ENCODE assay signal across 30 cellular contexts in genomic region chr17:57269052-57269451, GRCh38.
"Had no signal": no experiment of that assay in that cellular context is flagged by ENCODE, and none has a peak within 500 bp of the region (broad histone marks: within the 10 kb centered on the region; RNA-seq: fewer than 3 reads in every experiment).

No MANE protein-coding gene starts in this region.

- H3K9me3 ChIP-seq: colonic mucosa, heart left ventricle, left lung, lower lobe of right lung, ovary, testis, transverse colon had no signal

- H3K4me1 ChIP-seq: colonic mucosa, left lung, lower lobe of right lung, transverse colon had no signal

- H3K4me3 ChIP-seq: colonic mucosa, heart left ventricle, left lung, lower lobe of right lung, ovary, skin epidermis, testis, transverse colon had no signal

- H3K9me3 Mint-ChIP-seq: activated naive CD4-positive, alpha-beta T cell treated with anti-CD3 and anti-CD28 coated beads, Interleukin-2, amount 50 U/mL, for 72 hours; activated T-cell treated with anti-CD3 and anti-CD28 coated beads, Interleukin-2, amount 50 U/mL, for 4 hours; activated T-helper 17 cell treated with anti-CD3 and anti-CD28 coated beads, Interleukin-2, amount 50 U/mL, for 72 hours; effector memory CD8-positive, alpha-beta T cell; natural killer cell; T-helper 2 cell treated with Interferon-gamma antibody and Interleukin-4, amounts not matched to agents 5 μg/mL and 100 μg/mL, for 36 hours had no signal

- H3K27ac Mint-ChIP-seq: activated naive CD4-positive, alpha-beta T cell treated with anti-CD3 and anti-CD28 coated beads, Interleukin-2, amount 50 U/mL, for 72 hours; natural killer cell; T-helper 2 cell treated with Interferon-gamma antibody and Interleukin-4, amounts not matched to agents 5 μg/mL and 100 μg/mL, for 36 hours had no signal

- H3K36me3 ChIP-seq: colonic mucosa, ovary had no signal

- H3K4me3 Mint-ChIP-seq: activated T-cell treated with anti-CD3 and anti-CD28 coated beads, Interleukin-2, amount 50 U/mL, for 4 hours; activated T-helper 17 cell treated with anti-CD3 and anti-CD28 coated beads, Interleukin-2, amount 50 U/mL, for 72 hours; effector memory CD8-positive, alpha-beta T cell; natural killer cell; T-helper 2 cell treated with Interferon-gamma antibody and Interleukin-4, amounts not matched to agents 5 μg/mL and 100 μg/mL, for 36 hours had no signal

- H3K27me3 Mint-ChIP-seq: activated T-helper 17 cell treated with anti-CD3 and anti-CD28 coated beads, Interleukin-2, amount 50 U/mL, for 72 hours; effector memory CD8-positive, alpha-beta T cell; progenitor cell of endocrine pancreas had no signal

- ATAC-seq: activated naive CD4-positive, alpha-beta T cell treated with anti-CD3 and anti-CD28 coated beads, Interleukin-2, amount 50 U/mL, for 72 hours; activated T-cell treated with anti-CD3 and anti-CD28 coated beads, Interleukin-2, amount 50 U/mL, for 4 hours; activated T-helper 17 cell treated with anti-CD3 and anti-CD28 coated beads, Interleukin-2, amount 50 U/mL, for 72 hours; effector memory CD8-positive, alpha-beta T cell; esophagus mucosa; heart left ventricle; left lung; lower lobe of right lung; natural killer cell; sciatic nerve; stimulated activated naive CD8-positive, alpha-beta T cell treated with anti-CD3 and anti-CD28 coated beads, Interleukin-15, Interleukin-2, amounts not matched to agents 100 U/mL and 50 U/mL, for 24 hours had no signal

- H3K27me3 ChIP-seq: colonic mucosa, heart left ventricle, left lung, ovary, testis, transverse colon had no signal

- DNase-seq: activated CD4-positive, alpha-beta T cell treated with anti-CD3 and anti-CD28 coated beads for 4 hours; activated CD4-positive, alpha-beta T cell treated with anti-CD3 and anti-CD28 coated beads, Interleukin-2, amount 50 U/mL, for 4 hours; activated CD4-positive, CD25-positive, alpha-beta regulatory T cell; activated CD8-positive, alpha-beta memory T cell treated with anti-CD3 and anti-CD28 coated beads, Interleukin-2, amount 50 U/mL, for 48 hours; activated naive CD4-positive, alpha-beta T cell; activated T-cell treated with anti-CD3 and anti-CD28 coated beads, Interleukin-2, amount 50 U/mL, for 4 hours; colonic mucosa; effector memory CD8-positive, alpha-beta T cell; foreskin fibroblast; heart left ventricle; hypothalamus; kidney glomerular epithelial cell; left lung; lower lobe of right lung; mesenchymal stem cell; natural killer cell; ovary; stimulated activated CD4-positive, alpha-beta T cell treated with anti-CD3 and anti-CD28 coated beads, Interleukin-12 subunit alpha, Interleukin-12 subunit beta, amount 100 ng/mL, for 4 hours; stimulated activated CD4-positive, alpha-beta T cell treated with anti-CD3 and anti-CD28 coated beads, Interleukin-4, amount 100 ng/mL, for 1 hour; stimulated activated naive CD8-positive, alpha-beta T cell treated with anti-CD3 and anti-CD28 coated beads, Interleukin-15, Interleukin-2, amounts not matched to agents 100 U/mL and 50 U/mL, for 24 hours; T-helper 1 cell; testis; transverse colon had no signal

- H3K27ac ChIP-seq: colonic mucosa, heart left ventricle, left lung, lower lobe of right lung, ovary, skin epidermis, transverse colon had no signal
